In genomic region chr6:129700666-129701065, GRCh38 we compare ENCODE assay signal across 16 cellular contexts.
"Had no signal": no experiment of that assay in that cellular context is flagged by ENCODE, and none has a peak within 500 bp of the region (broad histone marks: within the 10 kb centered on the region; RNA-seq: fewer than 3 reads in every experiment).

No MANE protein-coding gene starts in this region.

- ATAC-seq: activated T-cell treated with anti-CD3 and anti-CD28 coated beads, Interleukin-2, amount 50 U/mL, for 72 hours; effector memory CD8-positive, alpha-beta T cell; sciatic nerve had no signal

- H3K4me3 ChIP-seq: left ventricle myocardium inferior, thoracic aorta had no signal

- DNase-seq: activated B cell treated with CpG ODN at 0.5 μM for 24 hours; activated CD4-positive, alpha-beta T cell treated with anti-CD3 and anti-CD28 coated beads, Interleukin-2, amount 10 ng/mL, durations not matched to agents 7 days and 5 days; activated CD8-positive, alpha-beta memory T cell treated with anti-CD3 and anti-CD28 coated beads, Interleukin-2, amount 50 U/mL, for 48 hours; activated naive CD8-positive, alpha-beta T cell treated with anti-CD3 and anti-CD28 coated beads for 36 hours; activated T-cell treated with anti-CD3 and anti-CD28 coated beads, Interleukin-2, amount 50 U/mL, for 72 hours; cerebellar nuclear complex; effector memory CD8-positive, alpha-beta T cell; erythroblast; kidney; left ventricle myocardium inferior; mesendoderm; stimulated activated CD4-positive, alpha-beta T cell treated with anti-CD3 and anti-CD28 coated beads, Interleukin-12 subunit alpha, Interleukin-12 subunit beta, amount 100 ng/mL, for 4 hours; stimulated activated CD4-positive, alpha-beta T cell treated with anti-CD3 and anti-CD28 coated beads, Interleukin-2, amount 100 ng/mL, for 24 hours had no signal

- FAIRE-seq: kidney, TTC549 had no signal

- H3K36me3 ChIP-seq: left ventricle myocardium inferior, thoracic aorta had no signal

- H3K27ac ChIP-seq: left ventricle myocardium inferior, thoracic aorta had no signal

- H3K9me3 ChIP-seq: left ventricle myocardium inferior, thoracic aorta had no signal
